Comparison of ENCODE assay signal across 10 cellular contexts in the genomic region with DNA sequence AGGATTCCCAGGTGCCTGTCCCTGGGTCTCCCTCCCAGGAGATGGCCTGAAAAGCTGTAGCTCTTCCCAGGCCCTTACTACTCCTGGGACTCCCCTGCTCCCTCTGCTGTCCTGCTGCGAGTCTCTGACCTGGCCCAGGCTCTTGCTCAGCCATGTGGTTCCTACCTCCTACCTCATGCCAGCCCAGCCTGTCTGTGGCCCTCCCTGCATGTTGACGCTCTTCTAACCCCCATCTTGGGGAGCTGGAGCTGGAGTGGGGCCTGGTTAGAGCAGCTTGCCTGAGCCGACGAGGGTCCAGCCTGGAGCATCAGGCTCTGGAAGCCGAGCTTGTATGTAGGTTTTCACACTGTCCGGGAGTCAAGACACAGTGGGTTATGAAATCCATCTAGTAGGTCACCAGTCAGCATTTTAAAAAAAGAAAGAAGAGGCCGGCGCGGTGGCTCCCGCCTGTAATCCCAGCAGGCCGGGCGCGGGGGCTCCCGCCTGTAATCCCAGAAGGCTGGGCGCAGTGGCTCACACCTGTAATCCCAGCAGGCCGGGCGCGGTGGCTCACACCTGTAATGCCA.
DNase-seq lines count a peak whose midpoint lies in the region; ATAC-seq, FAIRE-seq and TF ChIP-seq lines count a peak whose summit lies in the region.
"Had no signal": no experiment of that assay in that cellular context is flagged by ENCODE, and none has a peak within 500 bp of the region (broad histone marks: within the 10 kb centered on the region; RNA-seq: fewer than 3 reads in every experiment).

No MANE protein-coding gene starts in this region.

- ATAC-seq in GM21528 (IDR thresholded peaks at IDR 0.05; ENCODE audit: low FRiP score, unreplicated experiment) (no peak), GM21737 (IDR thresholded peaks at IDR 0.05; ENCODE audit: unreplicated experiment) (no peak)

- no peaks in the 10 kb centered on the region for H3K27me3 ChIP-seq in layer of hippocampus (ENCODE audit: control insufficient read depth, insufficient read depth, low read length)

- H3K4me3 ChIP-seq in choroid plexus epithelial cell (ENCODE audit: low read depth, low read length): no peak overlapping the region

- peak; percentile 67 for TF ChIP-seq CTCF in choroid plexus epithelial cell (conservative IDR thresholded peaks at IDR 0.05; ENCODE audit: low read depth, low read length)

- H3K27ac ChIP-seq in layer of hippocampus (ENCODE audit: low read depth, low read length): peak overlapping the region; percentile 8

- DNase-seq in NCI-H748 (lab: John Stamatoyannopoulos, UW; ENCODE audit: unreplicated experiment): peak; percentile 17
- DNase-seq in NCI-H748 treated with DMSO at 0.1 percent for 48 hours (lab: John Stamatoyannopoulos, UW): no peak
- DNase-seq in choroid plexus epithelial cell (ENCODE audit: low read depth): peak; percentile 52
- DNase-seq in urothelium cell line (ENCODE audit: low spot score): peak; percentile 17
- DNase-seq in CD1c-positive myeloid dendritic cell (ENCODE audit: extremely low spot score): no peak
- DNase-seq: ACHN; activated T-cell treated with anti-CD3 and anti-CD28 coated beads, Interleukin-2, amount 50 U/mL, for 1 hour had no signal

- FAIRE-seq in urothelium cell line (lab: Jason Lieb, UNC): no peak

Comparison
In these comparisons a context has a peak if more than half of its experiments do, and no peak if none do; other contexts are left out.
1. DNase-seq: peak in NCI-H748 (single experiment), choroid plexus epithelial cell (single experiment) and urothelium cell line (single experiment); none in NCI-H748 treated with DMSO at 0.1 percent for 48 hours (single experiment) and CD1c-positive myeloid dendritic cell (single experiment).